Comparison of ENCODE assay signal across 18 cellular contexts in genomic region chr6:127481628-127482027, GRCh38. TPM values are rescaled to one million over a fixed set of nuclear protein-coding genes. Genes with fewer than 3 reads are reported as not detected.
DNase-seq lines count a peak whose midpoint lies in the region; ATAC-seq, FAIRE-seq and TF ChIP-seq lines count a peak whose summit lies in the region.
"Had no signal": no experiment of that assay in that cellular context is flagged by ENCODE, and none has a peak within 500 bp of the region (broad histone marks: within the 10 kb centered on the region; RNA-seq: fewer than 3 reads in every experiment).

No MANE protein-coding gene starts in this region.

- H3K27me3 Mint-ChIP-seq in WTC11 (ENCODE audit: low read depth), result no peaks in the 10 kb centered on the region
- H3K27me3 Mint-ChIP-seq in CD8-positive, alpha-beta memory T cell, result no peaks in the 10 kb centered on the region

- CTCF ChIA-PET in WTC11 (lab: Charles Lee), result interaction anchor here (1.2 to 9.7 kb wide), 2 partner anchors 34 to 37 kb away, joined by 4 to 106 read pairs; partner anchors contain the start of gene MTCL3
- CTCF ChIA-PET in CD8-positive, alpha-beta memory T cell (lab: Charles Lee), result no interaction called here

- H3K9me3 Mint-ChIP-seq in WTC11, result no peaks in the 10 kb centered on the region
- no peaks in the 10 kb centered on the region for H3K9me3 Mint-ChIP-seq in CD8-positive, alpha-beta memory T cell

- H3K27ac Mint-ChIP-seq in WTC11, result peak overlapping the region; percentile 87
- no peak overlapping the region for H3K27ac Mint-ChIP-seq in CD8-positive, alpha-beta memory T cell
- H3K27ac Mint-ChIP-seq: activated CD4-positive, alpha-beta T cell treated with anti-CD3 and anti-CD28 coated beads, Interleukin-2, amount 10 ng/mL, durations not matched to agents 7 days and 5 days; activated T-helper 2 cell treated with anti-CD3 and anti-CD28 coated beads, Interferon-gamma antibody, Interleukin-2, Interleukin-4, amounts not matched to agents 10 μg/mL and 5 μg/mL and 100 μg/mL, durations not matched to agents 14 hours and 24 hours and 36 hours had no signal

- DNase-seq in DMS 273 (lab: John Stamatoyannopoulos, UW; ENCODE audit: unreplicated experiment) (peak; percentile 5), DMS 273 treated with DMSO at 0.1 percent for 48 hours (lab: John Stamatoyannopoulos, UW) (no peak), WTC11 (ENCODE audit: low spot score) (no peak), glomerular visceral epithelial cell (ENCODE audit: extremely low spot score) (peak; percentile 87), urothelium cell line (ENCODE audit: low spot score) (peak; percentile 14)
- no peak for DNase-seq in CD8-positive, alpha-beta memory T cell
- DNase-seq in stimulated activated naive CD4-positive, alpha-beta T cell (lab: John Stamatoyannopoulos, UW), result no peak
- DNase-seq: activated CD4-positive, alpha-beta T cell treated with anti-CD3 and anti-CD28 coated beads, Interleukin-2, amount 10 ng/mL, durations not matched to agents 7 days and 5 days; caudate nucleus; left colon; NCI-H1436 had no signal

- peaks cover 63% of the 10 kb centered on the region for H3K4me1 Mint-ChIP-seq in WTC11
- peaks cover 15 to 24% (median 19%) of the 10 kb centered on the region in 3 donors for H3K4me1 Mint-ChIP-seq in CD8-positive, alpha-beta memory T cell

- peaks cover 14% of the 10 kb centered on the region for H3K4me1 ChIP-seq in CD8-positive, alpha-beta memory T cell (ENCODE audit: insufficient read depth, low read length)

- no peak for FAIRE-seq in urothelium cell line (lab: Jason Lieb, UNC)
- FAIRE-seq: GM12891, GM19239, H54 had no signal

- H3K4me3 Mint-ChIP-seq in WTC11, result no peak overlapping the region
- H3K4me3 Mint-ChIP-seq in CD8-positive, alpha-beta memory T cell, result no peak overlapping the region
- H3K4me3 Mint-ChIP-seq: activated CD4-positive, alpha-beta T cell treated with anti-CD3 and anti-CD28 coated beads, Interleukin-2, amount 10 ng/mL, durations not matched to agents 7 days and 5 days had no signal

- H3K9me3 ChIP-seq in CD8-positive, alpha-beta memory T cell (ENCODE audit: low read length), result no peaks in the 10 kb centered on the region
- H3K9me3 ChIP-seq: esophagus muscularis mucosa had no signal

- no peak overlapping the region for H3K4me3 ChIP-seq in CD8-positive, alpha-beta memory T cell (ENCODE audit: low read length)
- H3K4me3 ChIP-seq: esophagus muscularis mucosa had no signal

- H3K36me3 Mint-ChIP-seq in WTC11, result peaks cover 36% of the 10 kb centered on the region
- peaks cover 7 to 11% (median 7%) of the 10 kb centered on the region in 3 donors for H3K36me3 Mint-ChIP-seq in CD8-positive, alpha-beta memory T cell

- POLR2A ChIA-PET in WTC11 (lab: Charles Lee), result interaction anchor here (1.2 kb wide), 1 partner anchor 34 kb away, joined by 4 read pairs; no protein-coding TSS in a partner anchor
- POLR2A ChIA-PET in CD8-positive, alpha-beta memory T cell (lab: Charles Lee), result no interaction called here

- ATAC-seq in WTC11 (no peak), HG02763 (IDR thresholded peaks at IDR 0.05; ENCODE audit: unreplicated experiment) (no peak)
- ATAC-seq: left colon had no signal

- H3K36me3 ChIP-seq in CD8-positive, alpha-beta memory T cell (ENCODE audit: insufficient read depth, low read length), result no peaks in the 10 kb centered on the region
- H3K36me3 ChIP-seq: esophagus muscularis mucosa had no signal

- no peak for TF ChIP-seq CTCF in WTC11 (IDR thresholded peaks at IDR 0.05)

- no peaks in the 10 kb centered on the region for H3K27me3 ChIP-seq in CD8-positive, alpha-beta memory T cell (ENCODE audit: insufficient read depth, low read length, poor library complexity, severe bottlenecking)
- H3K27me3 ChIP-seq: esophagus muscularis mucosa had no signal

- no peak overlapping the region for H3K27ac ChIP-seq in CD8-positive, alpha-beta memory T cell (ENCODE audit: low read depth, low read length)
- H3K27ac ChIP-seq: 22Rv1, esophagus muscularis mucosa had no signal

TF ChIP-seq in WTC11, 78 proteins besides CTCF, POLR2A, EP300 and RAD21:
- TF ChIP-seq ARID4B (CRISPR knock-in tag; IDR thresholded peaks at IDR 0.05; ENCODE audit: borderline replicate concordance), result no peak

RNA-seq across cellular contexts. Expression of gene KIAA0408, which starts 22.4 kb away (rescaled TPM):
- total RNA-seq in WTC11 (2021), result 7.5 to 12.2 TPM (median 9.1 TPM) in 3 replicates
- total RNA-seq in CD8-positive, alpha-beta memory T cell, result 10 to 100 TPM in 1 of 2 experiments, 1 to 10 TPM in 1; 9.0 to 11.0 TPM
- 0.76 TPM for polyA plus RNA-seq in CD8-positive, alpha-beta memory T cell

Comparison
In these comparisons a context has a peak if more than half of its experiments do, and no peak if none do; other contexts are left out.
1. DNase-seq: peak in DMS 273 (single experiment), glomerular visceral epithelial cell (single experiment) and urothelium cell line (single experiment); none in DMS 273 treated with DMSO at 0.1 percent for 48 hours (single experiment), WTC11 (single experiment), CD8-positive, alpha-beta memory T cell (0 of 5) and stimulated activated naive CD4-positive, alpha-beta T cell (0 of 6).